In genomic region chr9:2277644-2278043, GRCh38 we compare ENCODE assay signal across 7 cellular contexts.
A peak's percentile ranks its signal among the peaks of the same experiment; 100 is the strongest.
DNase-seq lines count a peak whose midpoint lies in the region; TF ChIP-seq lines count a peak whose summit lies in the region.
"Not testable (repeated sequence)": the region's sequence is repeated elsewhere in the genome, so short reads cannot be mapped to it uniquely, and the experiment has no call there.

No MANE protein-coding gene starts in this region.

- peak overlapping the region; percentile 81 for H3K4ac ChIP-seq in mesendoderm (ENCODE audit: low read depth, low read length)

- peaks cover 37% of the 10 kb centered on the region for H3K4me1 ChIP-seq in ES-I3 (ENCODE audit: insufficient read depth, low read length)
- H3K4me1 ChIP-seq in HUES6 (ENCODE audit: control insufficient read depth, insufficient read depth, low read length), result peaks cover 44% of the 10 kb centered on the region
- H3K4me1 ChIP-seq in endodermal cell (ENCODE audit: control insufficient read depth, insufficient read depth, low read length), result not testable (repeated sequence)
- H3K4me1 ChIP-seq in mesendoderm (ENCODE audit: control insufficient read depth, low read depth, low read length), result peaks cover 15% of the 10 kb centered on the region

- H4K5ac ChIP-seq in mesendoderm (ENCODE audit: low read length), result not testable (repeated sequence)

- not testable (repeated sequence) for TF ChIP-seq CTCF in WERI-Rb-1 (IDR thresholded peaks at IDR 0.05; ENCODE audit: low read depth, low read length); endodermal cell (conservative IDR thresholded peaks at IDR 0.05)

- DNase-seq in H7, WERI-Rb-1, mesendoderm: not testable (repeated sequence)
- DNase-seq in endodermal cell, result peak; percentile 57

- 69% methylated on average over 12 of the region's 12 CpGs; no CpG with 5 or more reads in 1 of the 2 experiments for WGBS in endodermal cell (ENCODE audit: insufficient coverage in 1 of 2, insufficient read length in 1 of 2), 2 experiments
- no CpG with 5 or more reads among the region's 12 CpGs for WGBS in mesendoderm (ENCODE audit: extremely low coverage, insufficient coverage, low lambda C conversion rate)

- H3K56ac ChIP-seq in mesendoderm (ENCODE audit: low read length), result peak overlapping the region; percentile 69

- H3K27ac ChIP-seq in HUES6 (ENCODE audit: low read depth, low read length) (peak overlapping the region; percentile 96; the same call in 1 of the 2 replicates), mesendoderm (ENCODE audit: low read depth, low read length) (peak overlapping the region; percentile 48)
- H3K27ac ChIP-seq in WERI-Rb-1; endodermal cell (ENCODE audit: low read depth, low read length): not testable (repeated sequence)

- peak overlapping the region; percentile 76 for H3K18ac ChIP-seq in mesendoderm (ENCODE audit: low read length)

- peak overlapping the region; percentile 2 for H4K8ac ChIP-seq in mesendoderm (ENCODE audit: low read depth, low read length)

- H3K36me3 ChIP-seq in ES-I3 (ENCODE audit: insufficient read depth, low read length); H7 (replicated peaks; ENCODE audit: control insufficient read depth, insufficient read depth, low read length); WERI-Rb-1; endodermal cell (ENCODE audit: control insufficient read depth, insufficient read depth, low read length); mesendoderm (ENCODE audit: control insufficient read depth, insufficient read depth, low read length): not testable (repeated sequence)
- peaks cover 32% of the 10 kb centered on the region for H3K36me3 ChIP-seq in HUES6 (ENCODE audit: control insufficient read depth, insufficient read depth, low read length)

- not testable (repeated sequence) for H3K4me3 Mint-ChIP-seq in endodermal cell

- not testable (repeated sequence) for H3K27me3 ChIP-seq in H7 (ENCODE audit: control insufficient read depth, insufficient read depth, low read length); HUES6 (ENCODE audit: control insufficient read depth, insufficient read depth, low read length); WERI-Rb-1 (ENCODE audit: insufficient read depth, low read depth, severe bottlenecking); endodermal cell (ENCODE audit: control insufficient read depth, insufficient read depth, low read length, poor library complexity, severe bottlenecking); mesendoderm (ENCODE audit: insufficient read depth, low read length, poor library complexity)

- H3K4me3 ChIP-seq in H7 (ENCODE audit: insufficient read depth, low read depth, low read length) (peak overlapping the region; percentile 81), HUES6 (ENCODE audit: low read depth, low read length) (peak overlapping the region; percentile 87), WERI-Rb-1 (ENCODE audit: low read depth, low read length) (peak overlapping the region; percentile 23; the same call in 1 of the 2 replicates), endodermal cell (ENCODE audit: low read length) (peak overlapping the region; percentile 83), iPS-11a (ENCODE audit: low read depth, low read length) (peak overlapping the region; percentile 18)
- H3K4me3 ChIP-seq in mesendoderm (ENCODE audit: low read length), result not testable (repeated sequence)

- not testable (repeated sequence) for H3K79me1 ChIP-seq in mesendoderm (ENCODE audit: low read length)

- H3K27me3 Mint-ChIP-seq in endodermal cell (ENCODE audit: insufficient read depth), result not testable (repeated sequence)

- peak overlapping the region; percentile 90 for H2BK120ac ChIP-seq in mesendoderm (ENCODE audit: low read depth, low read length)

- H2BK5ac ChIP-seq in mesendoderm (ENCODE audit: low read length), result not testable (repeated sequence)

- peaks cover 12% of the 10 kb centered on the region for H3K79me2 ChIP-seq in mesendoderm (ENCODE audit: control insufficient read depth, insufficient read depth, low read length)

- not testable (repeated sequence) for H3K9me3 ChIP-seq in ES-I3 (ENCODE audit: control insufficient read depth, insufficient read depth, low read length); HUES6 (ENCODE audit: control insufficient read depth, insufficient read depth, low read depth, low read length); WERI-Rb-1 (ENCODE audit: severe bottlenecking); endodermal cell (ENCODE audit: control insufficient read depth, low read length)

- peaks cover 32% of the 10 kb centered on the region for H3K4me1 Mint-ChIP-seq in endodermal cell

- H3K36me3 Mint-ChIP-seq in endodermal cell (ENCODE audit: low read depth), result peaks cover 23% of the 10 kb centered on the region

- not testable (repeated sequence) for H2AK5ac ChIP-seq in mesendoderm (ENCODE audit: low read length)

- not testable (repeated sequence) for H3K23ac ChIP-seq in mesendoderm (ENCODE audit: low read length)

- not testable (repeated sequence) for H2BK15ac ChIP-seq in mesendoderm (replicated peaks; ENCODE audit: low read depth)

- peak overlapping the region; percentile 99 for H3K9ac ChIP-seq in ES-I3 (ENCODE audit: low read depth, low read length)
- H3K9ac ChIP-seq in HUES6 (ENCODE audit: low read length), result peak overlapping the region; percentile 100
- H3K9ac ChIP-seq in endodermal cell (ENCODE audit: extremely low read depth, low read length, poor library complexity, severe bottlenecking), result peak overlapping the region; percentile 72
- peak overlapping the region; percentile 51 for H3K9ac ChIP-seq in mesendoderm (ENCODE audit: low read length)

- not testable (repeated sequence) for H3K9me3 Mint-ChIP-seq in endodermal cell

- not testable (repeated sequence) for H3K4me2 ChIP-seq in mesendoderm (ENCODE audit: low read length)

- H3K27ac Mint-ChIP-seq in endodermal cell, result not testable (repeated sequence)
